ENCODE assay signal across 2 cellular contexts in the genomic region with DNA sequence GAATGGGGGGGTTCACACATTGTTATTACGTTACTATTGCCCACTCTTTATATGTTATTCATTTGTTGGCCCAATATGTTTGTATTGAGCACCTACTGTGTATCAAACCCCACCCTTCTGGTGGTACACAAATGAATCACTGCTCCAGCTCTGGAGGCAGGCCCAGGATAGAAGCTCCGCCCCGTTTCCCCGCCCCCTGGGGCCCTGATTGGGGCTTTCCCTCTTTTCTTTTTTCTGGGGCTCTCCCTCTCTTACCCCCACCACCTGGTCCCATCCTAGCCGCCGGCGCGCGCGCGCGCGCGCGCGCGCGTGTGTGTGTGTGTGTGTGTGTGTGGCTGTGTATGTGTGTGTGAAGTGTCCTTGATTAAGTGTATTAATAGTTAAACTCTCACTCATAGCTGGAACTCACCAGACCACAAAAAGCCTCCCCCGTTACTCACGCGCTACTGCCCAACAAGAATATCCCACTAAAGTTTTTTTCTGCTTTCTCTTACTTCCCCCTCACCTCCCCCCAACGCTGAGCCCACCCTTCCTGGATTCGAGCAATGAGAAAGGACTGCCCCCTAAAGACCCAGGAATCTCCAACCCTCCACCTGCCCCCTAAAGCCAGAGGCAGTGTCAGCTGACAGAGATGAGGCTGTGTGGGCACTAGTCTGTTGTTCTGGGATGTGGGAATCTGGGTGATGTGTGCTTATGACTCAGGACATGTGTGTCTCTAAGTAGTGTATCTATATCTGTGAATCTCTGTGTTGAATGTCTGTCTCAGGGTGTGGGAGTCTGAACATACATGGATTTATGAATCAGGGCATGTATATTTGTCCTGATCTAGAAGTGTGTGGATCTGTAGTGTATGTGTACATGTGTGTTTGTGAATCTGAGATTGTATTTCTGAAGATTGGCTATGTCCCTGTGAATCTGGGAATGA.
A peak's percentile ranks its signal among the peaks of the same experiment; 100 is the strongest.
TF ChIP-seq lines count a peak whose summit lies in the region.

No MANE protein-coding gene starts in this region.

TF ChIP-seq in GM12891, 5 proteins besides CTCF, POLR2A, EP300 and RAD21:
- TF ChIP-seq POLR2AphosphoS5 (IDR thresholded peaks at IDR 0.05; ENCODE audit: low read depth, low read length) = no peak
- no peak for TF ChIP-seq POU2F2 (IDR thresholded peaks at IDR 0.05; ENCODE audit: low read depth, low read length)
- no peak for TF ChIP-seq SPI1 (IDR thresholded peaks at IDR 0.05; ENCODE audit: low read depth, low read length)
- TF ChIP-seq PAX5 (IDR thresholded peaks at IDR 0.05; ENCODE audit: insufficient read depth, low read length, severe bottlenecking) = no peak
- no peak for TF ChIP-seq TAF1 (IDR thresholded peaks at IDR 0.05; ENCODE audit: low read depth, low read length)

TF ChIP-seq in H1, 55 proteins besides CTCF, POLR2A, EP300 and RAD21:
- TF ChIP-seq GABPA (IDR thresholded peaks at IDR 0.05; ENCODE audit: borderline replicate concordance, insufficient read depth, low read length) = no peak
- 0 out of 2 replicates have a peak, but pooled peaks have one; percentile 4 for TF ChIP-seq BACH1 (IDR thresholded peaks at IDR 0.05; ENCODE audit: low read length)
